ENCODE assay signal across 1 cellular context in the genomic region with DNA sequence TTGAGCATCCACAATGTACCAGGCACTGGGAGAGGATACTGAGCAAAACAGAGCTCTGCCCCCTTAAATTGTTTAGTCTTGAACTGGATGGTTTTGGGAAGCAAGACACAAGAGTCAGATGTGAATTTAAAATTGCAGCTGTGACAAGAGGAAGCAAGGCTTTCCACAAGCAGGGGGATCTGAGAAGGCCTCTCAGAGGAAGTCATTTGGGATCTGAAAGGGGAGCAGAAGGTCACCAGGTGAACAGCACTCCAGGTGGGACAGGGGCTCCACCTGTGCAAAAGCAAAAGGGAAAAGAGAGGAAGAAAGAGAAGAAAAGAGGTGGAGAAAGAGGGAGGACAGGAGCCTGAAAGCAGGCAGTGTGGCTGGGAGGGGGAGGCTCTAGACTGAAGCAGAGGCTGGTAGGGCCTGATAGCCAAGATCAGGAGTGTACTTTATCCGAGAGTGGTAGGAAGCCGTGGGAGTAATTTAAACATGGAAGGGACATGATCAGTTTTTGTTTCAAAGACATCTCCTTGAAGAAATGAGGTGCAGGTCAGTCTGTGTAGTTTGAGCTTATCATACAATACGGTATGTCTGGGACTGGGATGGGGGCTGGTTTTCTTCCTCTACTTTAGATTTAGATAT.
TF ChIP-seq lines count a peak whose summit lies in the region.

No MANE protein-coding gene starts in this region.

TF ChIP-seq in IMR-90, 13 proteins besides CTCF, POLR2A, EP300 and RAD21 (continued from another document):
- TF ChIP-seq SMC3 (IDR thresholded peaks at IDR 0.05; ENCODE audit: low read depth, low read length) (no peak), MAFK (IDR thresholded peaks at IDR 0.05; ENCODE audit: low read depth, low read length) (no peak), NFE2L2 (IDR thresholded peaks at IDR 0.05; ENCODE audit: low read depth, low read length) (no peak), FOS (IDR thresholded peaks at IDR 0.05; ENCODE audit: low read depth, low read length) (no peak), BHLHE40 (IDR thresholded peaks at IDR 0.05; ENCODE audit: low read depth, low read length) (no peak), CEBPB (IDR thresholded peaks at IDR 0.05; ENCODE audit: low read depth, low read length) (no peak), CHD1 (IDR thresholded peaks at IDR 0.05; ENCODE audit: low read depth, low read length) (no peak), MXI1 (IDR thresholded peaks at IDR 0.05; ENCODE audit: borderline replicate concordance, low read depth, low read length) (no peak), RFX5 (IDR thresholded peaks at IDR 0.05; ENCODE audit: low read depth, low read length) (no peak), MAZ (IDR thresholded peaks at IDR 0.05; ENCODE audit: borderline replicate concordance, low read depth, low read length) (no peak)
- TF ChIP-seq, protein P1, sequence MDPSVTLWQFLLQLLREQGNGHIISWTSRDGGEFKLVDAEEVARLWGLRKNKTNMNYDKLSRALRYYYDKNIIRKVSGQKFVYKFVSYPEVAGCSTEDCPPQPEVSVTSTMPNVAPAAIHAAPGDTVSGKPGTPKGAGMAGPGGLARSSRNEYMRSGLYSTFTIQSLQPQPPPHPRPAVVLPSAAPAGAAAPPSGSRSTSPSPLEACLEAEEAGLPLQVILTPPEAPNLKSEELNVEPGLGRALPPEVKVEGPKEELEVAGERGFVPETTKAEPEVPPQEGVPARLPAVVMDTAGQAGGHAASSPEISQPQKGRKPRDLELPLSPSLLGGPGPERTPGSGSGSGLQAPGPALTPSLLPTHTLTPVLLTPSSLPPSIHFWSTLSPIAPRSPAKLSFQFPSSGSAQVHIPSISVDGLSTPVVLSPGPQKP (IDR thresholded peaks at IDR 0.05; ENCODE audit: borderline replicate concordance, low read depth, low read length), result no peak
- TF ChIP-seq, protein P2, sequence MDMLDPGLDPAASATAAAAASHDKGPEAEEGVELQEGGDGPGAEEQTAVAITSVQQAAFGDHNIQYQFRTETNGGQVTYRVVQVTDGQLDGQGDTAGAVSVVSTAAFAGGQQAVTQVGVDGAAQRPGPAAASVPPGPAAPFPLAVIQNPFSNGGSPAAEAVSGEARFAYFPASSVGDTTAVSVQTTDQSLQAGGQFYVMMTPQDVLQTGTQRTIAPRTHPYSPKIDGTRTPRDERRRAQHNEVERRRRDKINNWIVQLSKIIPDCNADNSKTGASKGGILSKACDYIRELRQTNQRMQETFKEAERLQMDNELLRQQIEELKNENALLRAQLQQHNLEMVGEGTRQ (IDR thresholded peaks at IDR 0.05; ENCODE audit: low read depth, low read length), result no peak
